ENCODE assay signal across 8 cellular contexts in the genomic region with DNA sequence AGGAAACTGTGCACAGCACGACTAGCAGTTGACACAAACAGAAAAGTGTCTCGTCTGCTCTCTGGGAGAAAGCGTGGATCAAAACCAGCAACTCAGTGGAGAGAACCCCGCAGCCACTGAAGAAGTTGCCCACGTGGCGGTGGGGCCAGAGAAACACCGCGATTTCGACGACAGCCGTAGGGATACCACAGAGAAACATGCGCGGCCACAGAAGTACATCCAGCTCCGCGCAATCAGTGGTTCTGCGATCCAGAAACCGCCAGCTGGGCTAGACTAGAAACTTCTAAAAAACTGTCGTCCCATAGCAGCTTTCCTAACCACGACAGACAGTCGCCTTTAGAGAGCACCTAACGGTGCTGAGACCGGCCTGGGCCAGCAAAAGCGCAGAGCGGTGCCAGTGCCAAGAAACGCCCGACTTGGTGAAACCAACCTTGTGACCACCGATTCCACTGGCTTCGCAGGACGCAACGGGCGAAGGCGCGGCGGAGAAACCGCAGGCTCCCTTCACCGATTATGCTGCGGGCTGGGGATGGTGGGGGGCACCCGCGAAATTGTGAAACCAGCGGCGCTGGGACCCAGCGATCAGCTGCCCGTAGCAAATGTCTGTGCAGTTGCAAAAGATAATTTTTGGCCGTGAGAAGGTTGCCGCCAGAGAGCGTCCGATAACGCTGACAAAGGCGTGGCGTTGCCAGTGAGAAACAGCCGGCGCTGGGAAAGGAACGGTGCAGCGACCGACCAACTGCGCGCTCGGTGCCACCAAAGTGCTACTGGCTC. TPM values are rescaled to one million over a fixed set of nuclear protein-coding genes. Genes with fewer than 3 reads are reported as not detected.
DNase-seq lines count a peak whose midpoint lies in the region; ATAC-seq and TF ChIP-seq lines count a peak whose summit lies in the region.

No MANE protein-coding gene starts in this region.

- peak overlapping the region; percentile 96 for H3K27ac ChIP-seq in naive thymus-derived CD4-positive, alpha-beta T cell (ENCODE audit: low read depth, low read length)
- peak overlapping the region; percentile 96 for H3K27ac ChIP-seq in suprapubic skin

- H3K36me3 Mint-ChIP-seq in naive thymus-derived CD4-positive, alpha-beta T cell, result peaks cover 0 to 23% (median 18%) of the 10 kb centered on the region in 5 donors

- peak; percentile 68 for DNase-seq in CMK (ENCODE audit: low read depth)
- DNase-seq in NOMO-1 treated with DMSO at 0.1 percent for 48 hours (lab: John Stamatoyannopoulos, UW; ENCODE audit: unreplicated experiment), result peak; percentile 97
- DNase-seq in activated T-cell treated with anti-CD3 and anti-CD28 coated beads for 1 hour (ENCODE audit: low read depth), result peak; percentile 49
- DNase-seq in erythroblast (lab: John Stamatoyannopoulos, UW), result peak; percentile 94 to 96
- DNase-seq in naive thymus-derived CD4-positive, alpha-beta T cell, result peak in 5 of 9 donors; percentile 51 to 66 (median 62)
- DNase-seq in suprapubic skin (ENCODE audit: low spot score in 2 of 2), result peak; percentile 86 to 90

- H3K4me1 ChIP-seq in naive thymus-derived CD4-positive, alpha-beta T cell (ENCODE audit: control insufficient read depth in 2 of 2, insufficient read depth in 2 of 2, low read length in 2 of 2), result peaks cover 7 to 15% of the 10 kb centered on the region in 2 donors
- H3K4me1 ChIP-seq in suprapubic skin, result peaks cover 37% of the 10 kb centered on the region

- CTCF ChIA-PET in naive thymus-derived CD4-positive, alpha-beta T cell (lab: Charles Lee), result interaction anchor here (0.7 to 7.9 kb wide), 9 partner anchors 18 to 270 kb away, joined by 3 to 154 read pairs (median 20); a partner anchor contains a TSS

- TF ChIP-seq CTCF in suprapubic skin (IDR thresholded peaks at IDR 0.05), result no peak

- peak overlapping the region; percentile 82 to 99 (median 98) for H3K4me3 Mint-ChIP-seq in naive thymus-derived CD4-positive, alpha-beta T cell

- H3K27ac Mint-ChIP-seq in naive thymus-derived CD4-positive, alpha-beta T cell, result peak overlapping the region; percentile 93 to 100 (median 99)

- no peaks in the 10 kb centered on the region for H3K27me3 Mint-ChIP-seq in naive thymus-derived CD4-positive, alpha-beta T cell

- peaks cover 0 to 17% (median 0%) of the 10 kb centered on the region in 3 experiments for H3K36me3 ChIP-seq in naive thymus-derived CD4-positive, alpha-beta T cell (ENCODE audit: control insufficient read depth in 2 of 3, insufficient read depth in 3 of 3, low read length in 3 of 3)
- H3K36me3 ChIP-seq in suprapubic skin, result no peaks in the 10 kb centered on the region

- no peak for TF ChIP-seq EP300 in suprapubic skin (IDR thresholded peaks at IDR 0.05)

- WGBS in suprapubic skin, result under 1% methylated on average over 54 of the region's 58 CpGs

- POLR2A ChIA-PET in naive thymus-derived CD4-positive, alpha-beta T cell (lab: Charles Lee), result interaction anchor here (0.6 to 12.8 kb wide), 23 partner anchors 11 to 560 kb away, joined by 3 to 1055 read pairs (median 13); a partner anchor contains a TSS

- H3K4me1 Mint-ChIP-seq in naive thymus-derived CD4-positive, alpha-beta T cell, result peaks cover 14 to 59% (median 33%) of the 10 kb centered on the region in 7 donors

- no peaks in the 10 kb centered on the region for H3K27me3 ChIP-seq in naive thymus-derived CD4-positive, alpha-beta T cell (ENCODE audit: control insufficient read depth in 2 of 2, insufficient read depth in 2 of 2, low read length in 2 of 2)
- H3K27me3 ChIP-seq in suprapubic skin, result peaks cover 56% of the 10 kb centered on the region

- ATAC-seq in GM19395 (IDR thresholded peaks at IDR 0.05; ENCODE audit: unreplicated experiment) (peak; percentile 34), HG03520 (IDR thresholded peaks at IDR 0.05; ENCODE audit: unreplicated experiment) (peak; percentile 3)
- ATAC-seq in naive thymus-derived CD4-positive, alpha-beta T cell, result peak; percentile 12

- intact Hi-C loops in naive thymus-derived CD4-positive, alpha-beta T cell (cut with micrococcal nuclease), result loop anchor here (1.0 to 10.0 kb wide), 7 partner anchors 22 to 1762 kb away; a partner anchor contains a TSS

- no peaks in the 10 kb centered on the region for H3K9me3 ChIP-seq in naive thymus-derived CD4-positive, alpha-beta T cell (ENCODE audit: control insufficient read depth in 2 of 3, low read length in 3 of 3)
- H3K9me3 ChIP-seq in suprapubic skin, result no peaks in the 10 kb centered on the region

- peaks cover 0 to 15% (median 0%) of the 10 kb centered on the region in 11 donors for H3K9me3 Mint-ChIP-seq in naive thymus-derived CD4-positive, alpha-beta T cell

- TF ChIP-seq POLR2A in erythroblast (IDR thresholded peaks at IDR 0.05; ENCODE audit: low read length) (peak; percentile 93), suprapubic skin (IDR thresholded peaks at IDR 0.05) (no peak)

- peak overlapping the region; percentile 73 for H3K4me3 ChIP-seq in naive thymus-derived CD4-positive, alpha-beta T cell (ENCODE audit: low read length)
- peak overlapping the region; percentile 70 for H3K4me3 ChIP-seq in suprapubic skin

RNA-seq across cellular contexts. Expression of a gene that starts 2.7 kb away (rescaled TPM):
- total RNA-seq in naive thymus-derived CD4-positive, alpha-beta T cell, result 10 to 100 TPM; 13.2 to 61.4 (median 42.0) TPM
- polyA plus RNA-seq in naive thymus-derived CD4-positive, alpha-beta T cell, result 10 to 100 TPM; 55.7 to 70.2 TPM
- 1 to 10 TPM in 1 of 4 donors, under 1 TPM in 2, not detected in 1; 0.39 to 3.1 (median 0.89) TPM for total RNA-seq in suprapubic skin

Comparison
In these comparisons a context has a peak if more than half of its experiments do, and no peak if none do; other contexts are left out.
1. Peak in every context shown above with its lines: DNase-seq, ATAC-seq, H3K4me3 ChIP-seq and H3K27ac ChIP-seq.